ENCODE assay signal across 8 cellular contexts in genomic region chr2:165874445-165875039, GRCh38.
A peak's percentile ranks its signal among the peaks of the same experiment; 100 is the strongest.
DNase-seq lines count a peak whose midpoint lies in the region; ATAC-seq, FAIRE-seq and TF ChIP-seq lines count a peak whose summit lies in the region.

No MANE protein-coding gene starts in this region.

- peaks cover 7% of the 10 kb centered on the region for H3K36me3 Mint-ChIP-seq in activated naive CD4-positive, alpha-beta T cell treated with anti-CD3 and anti-CD28 coated beads, Interleukin-2, amount 10 ng/mL, durations not matched to agents 7 days and 5 days

- TF ChIP-seq EP300 in upper lobe of left lung (IDR thresholded peaks at IDR 0.05): no peak

- no peak for FAIRE-seq in bronchial epithelial cell (lab: Jason Lieb, UNC)

- H3K79me2 ChIP-seq in OCI-LY1 (ENCODE audit: insufficient read depth, low read length): no peaks in the 10 kb centered on the region

- H2AFZ ChIP-seq in OCI-LY1 (ENCODE audit: low read length): peak overlapping the region; percentile 85; the same call in 1 of the 2 replicates

- no peaks in the 10 kb centered on the region for H3K9me3 ChIP-seq in OCI-LY1 (ENCODE audit: low read length)
- no peaks in the 10 kb centered on the region for H3K9me3 ChIP-seq in upper lobe of left lung

- H3K27ac Mint-ChIP-seq in activated naive CD4-positive, alpha-beta T cell treated with anti-CD3 and anti-CD28 coated beads, Interleukin-2, amount 10 ng/mL, durations not matched to agents 7 days and 5 days: peak overlapping the region; percentile 24

- no peak overlapping the region for H3K27ac ChIP-seq in OCI-LY1 (ENCODE audit: low read depth, low read length, poor library complexity, severe bottlenecking)
- H3K27ac ChIP-seq in upper lobe of left lung: no peak overlapping the region

- no peaks in the 10 kb centered on the region for H3K27me3 Mint-ChIP-seq in activated naive CD4-positive, alpha-beta T cell treated with anti-CD3 and anti-CD28 coated beads, Interleukin-2, amount 10 ng/mL, durations not matched to agents 7 days and 5 days

- H3K4me2 ChIP-seq in OCI-LY1 (ENCODE audit: low read length): peak overlapping the region; percentile 27; the same call in 1 of the 2 replicates

- H3K4me3 Mint-ChIP-seq in activated naive CD4-positive, alpha-beta T cell treated with anti-CD3 and anti-CD28 coated beads, Interleukin-2, amount 10 ng/mL, durations not matched to agents 7 days and 5 days: no peak overlapping the region

- DNase-seq in activated naive CD4-positive, alpha-beta T cell treated with anti-CD3 and anti-CD28 coated beads, Interleukin-2, amount 10 ng/mL, durations not matched to agents 7 days and 5 days: no peak
- DNase-seq in activated naive CD4-positive, alpha-beta T cell (lab: John Stamatoyannopoulos, UW): no peak
- DNase-seq in H4 (ENCODE audit: low spot score) (peak; percentile 65), bronchial epithelial cell (ENCODE audit: low read depth) (peak; percentile 75), left lobe of liver (ENCODE audit: low spot score) (no peak), upper lobe of left lung (no peak)
- peak; percentile 69 for DNase-seq in Jurkat, Clone E6-1 (ENCODE audit: low read depth, low spot score)

- no peak for TF ChIP-seq POLR2A in upper lobe of left lung (IDR thresholded peaks at IDR 0.05)

- H3K4me1 Mint-ChIP-seq in activated naive CD4-positive, alpha-beta T cell treated with anti-CD3 and anti-CD28 coated beads, Interleukin-2, amount 10 ng/mL, durations not matched to agents 7 days and 5 days: peaks cover 30% of the 10 kb centered on the region

- no peaks in the 10 kb centered on the region for H3K9me2 ChIP-seq in OCI-LY1 (ENCODE audit: low read depth, low read length)

- H3K9me3 Mint-ChIP-seq in activated naive CD4-positive, alpha-beta T cell treated with anti-CD3 and anti-CD28 coated beads, Interleukin-2, amount 10 ng/mL, durations not matched to agents 7 days and 5 days: no peaks in the 10 kb centered on the region

- H3K36me3 ChIP-seq in OCI-LY1 (ENCODE audit: insufficient read depth, low read length) (no peaks in the 10 kb centered on the region), bronchial epithelial cell (ENCODE audit: control insufficient read depth, insufficient read depth, low read length) (no peaks in the 10 kb centered on the region), upper lobe of left lung (peaks cover 0 to 20% (median 0%) of the 10 kb centered on the region in 4 donors)

- H4K20me1 ChIP-seq in OCI-LY1 (ENCODE audit: insufficient read depth, low read length): no peaks in the 10 kb centered on the region; the same call in 1 of the 2 replicates

- peaks cover 3% of the 10 kb centered on the region; the same call in 1 of the 2 replicates for H3F3A ChIP-seq in OCI-LY1 (ENCODE audit: insufficient read depth, low read length)

- peak; percentile 94 for ATAC-seq in left lobe of liver
- ATAC-seq in upper lobe of left lung (ENCODE audit: low FRiP score in 2 of 2): peak in 1 of 2 donors; percentile 77

- 29 to 32% methylated on average over 3 of the region's 3 CpGs for WGBS in upper lobe of left lung, 2 donors

- H3K4me3 ChIP-seq in Jurkat, Clone E6-1 (ENCODE audit: low read length): no peak overlapping the region
- H3K4me3 ChIP-seq in OCI-LY1 (ENCODE audit: low read depth, low read length, poor library complexity, severe bottlenecking) (no peak overlapping the region), bronchial epithelial cell (ENCODE audit: low read depth, low read length) (no peak overlapping the region), upper lobe of left lung (no peak overlapping the region)

- peak overlapping the region; percentile 20; the same call in 1 of the 2 replicates for H3K9ac ChIP-seq in OCI-LY1 (ENCODE audit: low read length)

- TF ChIP-seq CTCF in OCI-LY1 (IDR thresholded peaks at IDR 0.05; ENCODE audit: low read length) (peak; percentile 72), bronchial epithelial cell (IDR thresholded peaks at IDR 0.05; ENCODE audit: insufficient read depth, low read length, severe bottlenecking) (peak; percentile 56), upper lobe of left lung (IDR thresholded peaks at IDR 0.05) (peak; percentile 26 to 71 (median 55))

- H3K4me1 ChIP-seq in OCI-LY1 (ENCODE audit: insufficient read depth, low read length, severe bottlenecking) (peaks cover 5% of the 10 kb centered on the region), upper lobe of left lung (no peaks in the 10 kb centered on the region)

- CTCF ChIA-PET in activated naive CD4-positive, alpha-beta T cell treated with anti-CD3 and anti-CD28 coated beads, Interleukin-2, amount 10 ng/mL, durations not matched to agents 7 days and 5 days (lab: Charles Lee): interaction anchor here (0.6 to 2.6 kb wide), 35 partner anchors 8 to 860 kb away, joined by 3 to 39 read pairs (median 4); partner anchors contain the start of genes GALNT3, SCN1A, SCN2A and TTC21B

- no peaks in the 10 kb centered on the region for H3K27me3 ChIP-seq in OCI-LY1 (ENCODE audit: insufficient read depth, low read length)
- H3K27me3 ChIP-seq in bronchial epithelial cell (ENCODE audit: control insufficient read depth, insufficient read depth, low read length): no peaks in the 10 kb centered on the region
- no peaks in the 10 kb centered on the region for H3K27me3 ChIP-seq in upper lobe of left lung

Comparison
In these comparisons a context has a peak if more than half of its experiments do, and no peak if none do; other contexts are left out.
1. DNase-seq: peak in H4 (single experiment), Jurkat, Clone E6-1 (single experiment) and bronchial epithelial cell (single experiment); none in activated naive CD4-positive, alpha-beta T cell treated with anti-CD3 and anti-CD28 coated beads, Interleukin-2, amount 10 ng/mL, durations not matched to agents 7 days and 5 days (single experiment), activated naive CD4-positive, alpha-beta T cell (0 of 4), left lobe of liver (single experiment) and upper lobe of left lung (0 of 2).
2. Peak in every context shown above with its lines, with median percentiles within 50 percentile points of each other: CTCF ChIP-seq.